In genomic region chr2:11742317-11742701, GRCh38 we compare ENCODE assay signal across 20 cellular contexts. TPM values are rescaled to one million over a fixed set of nuclear protein-coding genes. Genes with fewer than 3 reads are reported as not detected.
DNase-seq lines count a peak whose midpoint lies in the region; ATAC-seq, FAIRE-seq and TF ChIP-seq lines count a peak whose summit lies in the region.
"Had no signal": no experiment of that assay in that cellular context is flagged by ENCODE, and none has a peak within 500 bp of the region (broad histone marks: within the 10 kb centered on the region; RNA-seq: fewer than 3 reads in every experiment).

No MANE protein-coding gene starts in this region.

- no CpG with 5 or more reads among the region's 4 CpGs for WGBS in trophoblast cell (ENCODE audit: extremely low coverage, insufficient coverage, insufficient read length)

- POLR2A ChIA-PET in PC-3 (lab: Charles Lee; ENCODE audit: unreplicated experiment), result no interaction called here
- POLR2A ChIA-PET in endothelial cell of umbilical vein (lab: Charles Lee), result no interaction called here

- ATAC-seq in PC-3, result no peak

- H2BK5ac ChIP-seq in trophoblast cell (ENCODE audit: low read depth, low read length, poor library complexity), result no peak overlapping the region

- no peak overlapping the region for H3K27ac ChIP-seq in PC-3 (ENCODE audit: low read length)
- H3K27ac ChIP-seq in endothelial cell of umbilical vein (ENCODE audit: insufficient read depth, low read depth, low read length), result no peak overlapping the region
- H3K27ac ChIP-seq in trophoblast cell (ENCODE audit: low read depth, low read length), result no peak overlapping the region
- no peak overlapping the region for H3K27ac ChIP-seq in colonic mucosa
- H3K27ac ChIP-seq: brain microvascular endothelial cell, KMS-11, prostate gland, spleen, suprapubic skin had no signal

- dilution Hi-C loops in endothelial cell of umbilical vein (cut with MboI; ENCODE audit: extremely low pct_ligation_motif_present, low sequenced_read_pairs), result no loop called here

- H2AFZ ChIP-seq in PC-3 (ENCODE audit: low read length), result no peak overlapping the region
- H2AFZ ChIP-seq in endothelial cell of umbilical vein (ENCODE audit: low read depth, low read length), result peak overlapping the region; percentile 42
- H2AFZ ChIP-seq in trophoblast cell (ENCODE audit: insufficient read depth, low read length, poor library complexity), result no peak overlapping the region

- H4K91ac ChIP-seq in trophoblast cell (ENCODE audit: low read depth, low read length), result peak overlapping the region; percentile 7

- H4K12ac ChIP-seq in trophoblast cell (ENCODE audit: low read depth, low read length), result no peak overlapping the region

- no peak overlapping the region for H3K4ac ChIP-seq in trophoblast cell (ENCODE audit: low read depth, low read length)

- peaks cover 26% of the 10 kb centered on the region for H3K79me1 ChIP-seq in trophoblast cell (ENCODE audit: low read length)

- intact Hi-C loops in PC-3 (cut with micrococcal nuclease) (no loop called here), endothelial cell of umbilical vein (cut with micrococcal nuclease) (loop anchor here (10.0 kb wide), 3 partner anchors 278 to 808 kb away; partner anchors contain the start of gene E2F6), colonic mucosa (cut with DNase I) (loop anchor here (5.0 kb wide), 2 partner anchors 35 to 50 kb away; no protein-coding TSS in a partner anchor)

- H3K79me2 ChIP-seq in PC-3 (ENCODE audit: low read length), result peaks cover 9% of the 10 kb centered on the region
- peaks cover 7% of the 10 kb centered on the region for H3K79me2 ChIP-seq in endothelial cell of umbilical vein (ENCODE audit: control insufficient read depth, insufficient read depth, low read length)
- peaks cover 3% of the 10 kb centered on the region for H3K79me2 ChIP-seq in trophoblast cell (ENCODE audit: control insufficient read depth, insufficient read depth, low read length, poor library complexity)

- TF ChIP-seq CTCF in PC-3 (conservative IDR thresholded peaks at IDR 0.05; ENCODE audit: low read depth, low read length), result no peak
- no peak for TF ChIP-seq CTCF in endothelial cell of umbilical vein (IDR thresholded peaks at IDR 0.05; ENCODE audit: extremely low read depth in 1 of 2, insufficient read depth in 1 of 2, low read depth in 1 of 2, low read length in 2 of 2)
- TF ChIP-seq CTCF in colonic mucosa (IDR thresholded peaks at IDR 0.05), result no peak

- no peak overlapping the region for H2BK12ac ChIP-seq in trophoblast cell (ENCODE audit: low read length)

- no peaks in the 10 kb centered on the region for H3K9me1 ChIP-seq in endothelial cell of umbilical vein (replicated peaks; ENCODE audit: control insufficient read depth, extremely low read depth, insufficient read depth, low read length)

- H3K4me1 ChIP-seq in PC-3 (ENCODE audit: insufficient read depth, low read length), result peaks cover 50% of the 10 kb centered on the region
- H3K4me1 ChIP-seq in endothelial cell of umbilical vein (ENCODE audit: control insufficient read depth, extremely low read depth, insufficient read depth, low read length), result peaks cover 43% of the 10 kb centered on the region
- peaks cover 15 to 40% of the 10 kb centered on the region in 2 experiments for H3K4me1 ChIP-seq in trophoblast cell (ENCODE audit: control insufficient read depth in 1 of 2, insufficient read depth in 2 of 2, low read length in 2 of 2)
- peaks cover 12% of the 10 kb centered on the region for H3K4me1 ChIP-seq in colonic mucosa
- H3K4me1 ChIP-seq: prostate gland had no signal

- H3K9ac ChIP-seq in PC-3 (ENCODE audit: low read length) (no peak overlapping the region), endothelial cell of umbilical vein (replicated peaks; ENCODE audit: extremely low read depth, insufficient read depth, low read length) (no peak overlapping the region), trophoblast cell (ENCODE audit: low read length) (no peak overlapping the region), colonic mucosa (ENCODE audit: low read depth in 2 of 2, low read length in 2 of 2) (no peak overlapping the region)
- H3K9ac ChIP-seq: KMS-11 had no signal

- H3K4me2 ChIP-seq in PC-3 (ENCODE audit: low read length), result no peak overlapping the region
- no peak overlapping the region for H3K4me2 ChIP-seq in endothelial cell of umbilical vein (ENCODE audit: insufficient read depth, low read length)
- no peak overlapping the region for H3K4me2 ChIP-seq in trophoblast cell (ENCODE audit: low read length)

- no peak overlapping the region for H2BK120ac ChIP-seq in trophoblast cell (ENCODE audit: insufficient read depth, low read length, poor library complexity)

- H4K8ac ChIP-seq in trophoblast cell (ENCODE audit: low read depth, low read length), result no peak overlapping the region

- H3K36me3 ChIP-seq in PC-3 (ENCODE audit: low read depth, low read length), result no peaks in the 10 kb centered on the region
- H3K36me3 ChIP-seq in endothelial cell of umbilical vein (ENCODE audit: control insufficient read depth in 2 of 2, extremely low read depth in 1 of 2, insufficient read depth in 2 of 2, low read length in 2 of 2), result no peaks in the 10 kb centered on the region
- H3K36me3 ChIP-seq in trophoblast cell (ENCODE audit: control insufficient read depth in 1 of 2, insufficient read depth in 2 of 2, low read length in 2 of 2), result no peaks in the 10 kb centered on the region
- no peaks in the 10 kb centered on the region for H3K36me3 ChIP-seq in colonic mucosa
- H3K36me3 ChIP-seq: brain microvascular endothelial cell, prostate gland, spleen, suprapubic skin had no signal

- H3K18ac ChIP-seq in trophoblast cell (ENCODE audit: low read length), result no peak overlapping the region

- BruUV-seq in PC-3 (replicated peaks; lab: Mats Ljungman, UMichigan) (no TSS peak), endothelial cell of umbilical vein (replicated peaks; lab: Mats Ljungman, UMichigan) (no TSS peak)

- peak; percentile 42 for DNase-seq in EH (ENCODE audit: low read depth)
- peak; percentile 32 for DNase-seq in PC-3
- no peak for DNase-seq in endothelial cell of umbilical vein (ENCODE audit: low read depth, low spot score)
- DNase-seq in trophoblast cell, result no peak
- no peak for DNase-seq in colonic mucosa
- DNase-seq in RPMI8226, result no peak
- DNase-seq in HUDEP-2 (lab: John Stamatoyannopoulos, UW; ENCODE audit: unreplicated experiment in 76 of 76), result no peak
- DNase-seq: activated naive CD8-positive, alpha-beta T cell treated with anti-CD3 and anti-CD28 coated beads for 36 hours; brain microvascular endothelial cell; DMS79 treated with DMSO at 0.1 percent for 48 hours; hippocampal formation; NCI-H1092 treated with DMSO at 0.1 percent for 48 hours; NCI-H2081 treated with DMSO at 0.1 percent for 48 hours; NCI-H510A treated with DMSO at 0.1 percent for 48 hours; spleen; T-helper 2 cell had no signal

- no peaks in the 10 kb centered on the region for H3K9me2 ChIP-seq in PC-3 (replicated peaks; ENCODE audit: low read length)

- no peak overlapping the region for H3K4me3 ChIP-seq in PC-3 (ENCODE audit: low read length)
- no peak overlapping the region for H3K4me3 ChIP-seq in endothelial cell of umbilical vein (replicated peaks in 1 of 3; ENCODE audit: insufficient read depth in 1 of 3, low read depth in 1 of 3, low read length in 3 of 3)
- no peak overlapping the region for H3K4me3 ChIP-seq in trophoblast cell (ENCODE audit: low read depth, low read length)
- H3K4me3 ChIP-seq in colonic mucosa, result no peak overlapping the region
- H3K4me3 ChIP-seq: prostate gland, spleen, suprapubic skin had no signal

- no peak for TF ChIP-seq POLR2A in endothelial cell of umbilical vein (IDR thresholded peaks at IDR 0.05; ENCODE audit: low read depth, low read length)

- H3K14ac ChIP-seq in trophoblast cell (ENCODE audit: low read length), result no peak overlapping the region

- peaks cover 2% of the 10 kb centered on the region; the same call in 1 of the 2 replicates for H4K20me1 ChIP-seq in PC-3 (ENCODE audit: low read length)
- H4K20me1 ChIP-seq in endothelial cell of umbilical vein (replicated peaks; ENCODE audit: control insufficient read depth, extremely low read depth, insufficient read depth, low read length), result no peaks in the 10 kb centered on the region

- CTCF ChIA-PET in PC-3 (lab: Charles Lee), result no interaction called here
- CTCF ChIA-PET in endothelial cell of umbilical vein (lab: Charles Lee), result interaction anchor here (1.1 to 5.3 kb wide), 6 partner anchors 13 to 54 kb away, joined by 3 to 80 read pairs (median 4); no protein-coding TSS in a partner anchor

- H3K27me3 ChIP-seq in PC-3 (ENCODE audit: low read length) (no peaks in the 10 kb centered on the region), endothelial cell of umbilical vein (ENCODE audit: control insufficient read depth in 2 of 2, insufficient read depth in 2 of 2, low read length in 2 of 2) (no peaks in the 10 kb centered on the region), trophoblast cell (ENCODE audit: insufficient read depth, low read length) (no peaks in the 10 kb centered on the region), colonic mucosa (no peaks in the 10 kb centered on the region)
- H3K27me3 ChIP-seq: brain microvascular endothelial cell, spleen, suprapubic skin had no signal

- no peaks in the 10 kb centered on the region for H3F3A ChIP-seq in PC-3 (ENCODE audit: low read length, unreplicated experiment)

- H3K9me3 ChIP-seq in PC-3 (ENCODE audit: low read length), result no peaks in the 10 kb centered on the region
- no peaks in the 10 kb centered on the region for H3K9me3 ChIP-seq in endothelial cell of umbilical vein (replicated peaks; ENCODE audit: control insufficient read depth, insufficient read depth, low read length)
- no peaks in the 10 kb centered on the region for H3K9me3 ChIP-seq in trophoblast cell (ENCODE audit: insufficient read depth, low read depth, low read length)
- H3K9me3 ChIP-seq in colonic mucosa, result no peaks in the 10 kb centered on the region
- H3K9me3 ChIP-seq: prostate gland, spleen, suprapubic skin had no signal

- H2AK5ac ChIP-seq in trophoblast cell (ENCODE audit: low read length), result no peak overlapping the region

- no peak overlapping the region for H3K23ac ChIP-seq in trophoblast cell (ENCODE audit: low read length)

- FAIRE-seq in endothelial cell of umbilical vein (lab: Jason Lieb, UNC), result peak; percentile 68
- FAIRE-seq: colon had no signal

TF ChIP-seq in endothelial cell of umbilical vein, 7 proteins besides CTCF, POLR2A, EP300 and RAD21 (continues in another document):
- TF ChIP-seq GATA2 (IDR thresholded peaks at IDR 0.05; ENCODE audit: insufficient read depth, insufficient read length, low read depth, low read length), result no peak

RNA-seq across cellular contexts. Expression of gene LPIN1, which starts 4.1 kb away (rescaled TPM):
- total RNA-seq in PC-3 (2014; rRNA removed) (40.9 and 46.9 TPM in 2 replicates), endothelial cell of umbilical vein (66.6 and 80.4 TPM in 2 replicates), colonic mucosa (10 to 100 TPM; 17.3 to 45.7 TPM)
- polyA plus RNA-seq in endothelial cell of umbilical vein, result 19.5 and 26.6 TPM in 2 replicates
- 26.1 TPM in 2 replicates for polyA plus RNA-seq in endothelial cell of umbilical vein (2011; cell fraction: cytosol; rRNA removed)
- 77.8 and 85.7 TPM in 2 replicates for polyA plus RNA-seq in endothelial cell of umbilical vein (2011; cell fraction: nucleus; rRNA removed)
- 25.5 and 31.7 TPM in 2 replicates for polyA plus RNA-seq in endothelial cell of umbilical vein (2012)
- polyA minus RNA-seq in endothelial cell of umbilical vein, result 46.4 and 48.3 TPM in 2 replicates
- polyA minus RNA-seq in endothelial cell of umbilical vein (2011; cell fraction: cytosol; rRNA and poly(A)+ RNA removed), result 12.7 TPM
- 47.4 and 60.8 TPM in 2 replicates for polyA minus RNA-seq in endothelial cell of umbilical vein (2011; cell fraction: nucleus; rRNA and poly(A)+ RNA removed)
- polyA plus RNA-seq in trophoblast cell (2013), result 11.7 and 12.4 TPM in 2 replicates

Comparison
In these comparisons a context has a peak if more than half of its experiments do, and no peak if none do; other contexts are left out.
1. DNase-seq: peak in EH (single experiment) and PC-3 (single experiment); none in endothelial cell of umbilical vein (single experiment), trophoblast cell (0 of 2), colonic mucosa (single experiment), RPMI8226 (single experiment) and HUDEP-2 (0 of 76).